In genomic region chr7:101104193-101104713, GRCh38 we compare ENCODE assay signal across 1 cellular context.
TF ChIP-seq lines count a peak whose summit lies in the region.

No MANE protein-coding gene starts in this region.

TF ChIP-seq in HepG2, 621 proteins besides CTCF, POLR2A, EP300 and RAD21 (continued from another document):
- no peak for TF ChIP-seq ZBTB44 (CRISPR knock-in tag; IDR thresholded peaks at IDR 0.05)
- TF ChIP-seq ZNF354B (CRISPR knock-in tag; IDR thresholded peaks at IDR 0.05) = no peak
- no peak for TF ChIP-seq TRIM22 (IDR thresholded peaks at IDR 0.05)
- no peak for TF ChIP-seq LBX2 (CRISPR knock-in tag; IDR thresholded peaks at IDR 0.05; ENCODE audit: borderline replicate concordance)
- TF ChIP-seq ZNF543 (CRISPR knock-in tag; IDR thresholded peaks at IDR 0.05) = no peak
- TF ChIP-seq MBNL3 (CRISPR knock-in tag; conservative IDR thresholded peaks at IDR 0.05) = no peak
- peak; percentile 47; the same call in 1 of the 2 replicates for TF ChIP-seq ZNF280D (CRISPR knock-in tag; IDR thresholded peaks at IDR 0.05)
- TF ChIP-seq KDM2A (CRISPR knock-in tag; IDR thresholded peaks at IDR 0.05; ENCODE audit: borderline replicate concordance, low read depth) = peak; percentile 31; the same call in 1 of the 2 replicates
- no peak for TF ChIP-seq ZBTB8A (CRISPR knock-in tag; IDR thresholded peaks at IDR 0.05; ENCODE audit: borderline replicate concordance, low read depth)
- no peak for TF ChIP-seq E2F5 (CRISPR knock-in tag; conservative IDR thresholded peaks at IDR 0.05)
- TF ChIP-seq ZBTB20 (CRISPR knock-in tag; IDR thresholded peaks at IDR 0.05; ENCODE audit: borderline replicate concordance, low read depth) = no peak
- no peak for TF ChIP-seq ZFP91 (CRISPR knock-in tag; IDR thresholded peaks at IDR 0.05; ENCODE audit: borderline replicate concordance)
- no peak for TF ChIP-seq HNRNPK (IDR thresholded peaks at IDR 0.05; ENCODE audit: low read depth, low read length, poor library complexity, severe bottlenecking)
- peak; percentile 16; the same call in 1 of the 2 replicates for TF ChIP-seq ZNF263 (CRISPR knock-in tag; IDR thresholded peaks at IDR 0.05)
- peak; percentile 28; the same call in 1 of the 2 replicates for TF ChIP-seq FOSL2 (CRISPR knock-in tag; IDR thresholded peaks at IDR 0.05)
- TF ChIP-seq TARDBP (CRISPR knock-in tag; IDR thresholded peaks at IDR 0.05) = no peak
- 0 out of 2 replicates have a peak, but pooled peaks have one; percentile 34 for TF ChIP-seq TGIF2 (CRISPR knock-in tag; IDR thresholded peaks at IDR 0.05)
- TF ChIP-seq ZNF382 (CRISPR knock-in tag; IDR thresholded peaks at IDR 0.05; ENCODE audit: borderline replicate concordance) = no peak
- no peak for TF ChIP-seq KMT2B (CRISPR knock-in tag; IDR thresholded peaks at IDR 0.05)
- TF ChIP-seq ZNF414 (CRISPR knock-in tag; IDR thresholded peaks at IDR 0.05) = no peak
- TF ChIP-seq ZNF468 (CRISPR knock-in tag; IDR thresholded peaks at IDR 0.05) = no peak
- no peak for TF ChIP-seq AFF4 (CRISPR knock-in tag; IDR thresholded peaks at IDR 0.05)
- TF ChIP-seq ZNF12 (CRISPR knock-in tag; IDR thresholded peaks at IDR 0.05) = no peak
- TF ChIP-seq NR2F2 (IDR thresholded peaks at IDR 0.05; ENCODE audit: borderline replicate concordance, low read depth) = 0 out of 2 replicates have a peak, but pooled peaks have one; percentile 29
- TF ChIP-seq ELK4 (CRISPR knock-in tag; IDR thresholded peaks at IDR 0.05; ENCODE audit: borderline replicate concordance) = no peak
- TF ChIP-seq GABPB1 (CRISPR knock-in tag; IDR thresholded peaks at IDR 0.05) = peak; percentile 53; the same call in 1 of the 2 replicates
- TF ChIP-seq ZNF296 (CRISPR knock-in tag; conservative IDR thresholded peaks at IDR 0.05) = no peak
- TF ChIP-seq SALL2 (CRISPR knock-in tag; IDR thresholded peaks at IDR 0.05) = no peak
- peak; percentile 76 for TF ChIP-seq MLX (CRISPR knock-in tag; IDR thresholded peaks at IDR 0.05)
- no peak for TF ChIP-seq CHD4 (IDR thresholded peaks at IDR 0.05; ENCODE audit: borderline replicate concordance, low read length)
- no peak for TF ChIP-seq ZNF124 (CRISPR knock-in tag; IDR thresholded peaks at IDR 0.05)
